ENCODE assay signal across 20 cellular contexts in the genomic region with DNA sequence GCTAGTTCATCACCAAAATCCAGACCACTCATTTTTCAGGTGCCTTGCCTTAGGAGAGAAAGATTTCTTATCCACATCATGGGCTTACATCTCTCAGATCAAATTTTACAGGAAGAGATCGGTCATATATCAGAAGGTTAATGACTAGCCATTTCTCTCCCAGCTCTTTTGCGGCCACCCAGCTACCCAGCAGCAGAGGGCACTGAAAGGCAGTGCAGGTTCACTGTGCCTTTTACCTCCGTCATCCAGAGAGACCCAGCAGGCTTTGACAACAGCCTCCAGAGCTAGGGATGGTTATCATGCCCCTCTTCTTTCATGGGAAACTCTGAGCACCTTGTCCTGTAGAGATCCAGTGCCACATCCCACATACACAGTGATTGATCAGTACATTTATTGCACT.
DNase-seq lines count a peak whose midpoint lies in the region; TF ChIP-seq lines count a peak whose summit lies in the region.
"Had no signal": no experiment of that assay in that cellular context is flagged by ENCODE, and none has a peak within 500 bp of the region (broad histone marks: within the 10 kb centered on the region; RNA-seq: fewer than 3 reads in every experiment).

No MANE protein-coding gene starts in this region.

- no peak overlapping the region for H3K9ac ChIP-seq in neural progenitor cell

- peak; percentile 36 for TF ChIP-seq CTCF in GM12873 (IDR thresholded peaks at IDR 0.05; ENCODE audit: insufficient read depth, low read depth, low read length, missing control alignments)
- peak; percentile 11 for TF ChIP-seq CTCF in brain microvascular endothelial cell (IDR thresholded peaks at IDR 0.05; ENCODE audit: low read depth, low read length, missing control alignments)
- peak; percentile 7 for TF ChIP-seq CTCF in neural progenitor cell (IDR thresholded peaks at IDR 0.05)
- TF ChIP-seq CTCF in Peyer's patch (IDR thresholded peaks at IDR 0.05): no peak
- no peak for TF ChIP-seq CTCF in left ventricle myocardium inferior (IDR thresholded peaks at IDR 0.05; ENCODE audit: borderline replicate concordance)

- no peak overlapping the region for H3K27ac ChIP-seq in brain microvascular endothelial cell
- no peak overlapping the region for H3K27ac ChIP-seq in neural progenitor cell
- H3K27ac ChIP-seq in Peyer's patch: no peak overlapping the region
- H3K27ac ChIP-seq in left ventricle myocardium inferior (replicated peaks): no peak overlapping the region
- H3K27ac ChIP-seq: SK-N-MC had no signal

- no peaks in the 10 kb centered on the region for H3F3A ChIP-seq in neural progenitor cell (ENCODE audit: low read depth)

- DNase-seq in OCI-M1 (lab: John Stamatoyannopoulos, UW) (peak; percentile 8), brain microvascular endothelial cell (no peak), neural progenitor cell (ENCODE audit: low spot score) (no peak), Peyer's patch (no peak), T-helper 1 cell (no peak), left ventricle myocardium inferior (no peak)
- DNase-seq: CD4-positive, CD25-positive, alpha-beta regulatory T cell; DMS79 treated with DMSO at 0.1 percent for 48 hours; H7; HFFc6; MG63; NCI-H1436; NCI-H187 treated with DMSO at 0.1 percent for 48 hours; NCI-H2227 treated with DMSO at 0.1 percent for 48 hours; NCI-H510A; NCI-H748 treated with DMSO at 0.1 percent for 48 hours; Right ventricle myocardium superior had no signal

- no peaks in the 10 kb centered on the region for H3K9me3 Mint-ChIP-seq in neural progenitor cell
- H3K9me3 Mint-ChIP-seq: CD4-positive, CD25-positive, alpha-beta regulatory T cell; HFFc6 had no signal

- H3K36me3 ChIP-seq in brain microvascular endothelial cell (replicated peaks) (no peaks in the 10 kb centered on the region), neural progenitor cell (no peaks in the 10 kb centered on the region), Peyer's patch (no peaks in the 10 kb centered on the region), left ventricle myocardium inferior (no peaks in the 10 kb centered on the region)
- H3K36me3 ChIP-seq: MG63 had no signal

- H3K4me2 ChIP-seq in neural progenitor cell: no peak overlapping the region

- no peaks in the 10 kb centered on the region for H3K27me3 ChIP-seq in brain microvascular endothelial cell (replicated peaks)
- no peaks in the 10 kb centered on the region for H3K27me3 ChIP-seq in neural progenitor cell
- H3K27me3 ChIP-seq in Peyer's patch: no peaks in the 10 kb centered on the region
- H3K27me3 ChIP-seq in left ventricle myocardium inferior (ENCODE audit: low read depth): no peaks in the 10 kb centered on the region
- H3K27me3 ChIP-seq: MG63 had no signal

- no peaks in the 10 kb centered on the region for H3K79me2 ChIP-seq in neural progenitor cell (ENCODE audit: low read depth)

- no peak overlapping the region for H3K4me3 Mint-ChIP-seq in neural progenitor cell
- H3K4me3 Mint-ChIP-seq: CD4-positive, CD25-positive, alpha-beta regulatory T cell; HFFc6 had no signal

- H3K27ac Mint-ChIP-seq in neural progenitor cell: no peak overlapping the region
- H3K27ac Mint-ChIP-seq: CD4-positive, CD25-positive, alpha-beta regulatory T cell; HFFc6 had no signal

- H3K36me3 Mint-ChIP-seq in neural progenitor cell: no peaks in the 10 kb centered on the region
- H3K36me3 Mint-ChIP-seq: CD4-positive, CD25-positive, alpha-beta regulatory T cell had no signal

- intact Hi-C loops in left ventricle myocardium inferior (cut with micrococcal nuclease): no loop called here

- H3K9me3 ChIP-seq in neural progenitor cell (ENCODE audit: low read depth) (no peaks in the 10 kb centered on the region), Peyer's patch (no peaks in the 10 kb centered on the region), left ventricle myocardium inferior (replicated peaks) (no peaks in the 10 kb centered on the region)
- H3K9me3 ChIP-seq: MG63 had no signal

- H2AFZ ChIP-seq in neural progenitor cell (replicated peaks): no peak overlapping the region

- no peak for TF ChIP-seq POLR2A in Peyer's patch (IDR thresholded peaks at IDR 0.05)

- in situ Hi-C loops in brain microvascular endothelial cell (cut with HindIII; ENCODE audit: low pct_ligation_motif_present, low sequenced_read_pairs): no loop called here

- H3K4me1 Mint-ChIP-seq in neural progenitor cell: no peaks in the 10 kb centered on the region
- H3K4me1 Mint-ChIP-seq: CD4-positive, CD25-positive, alpha-beta regulatory T cell had no signal

- H3K27me3 Mint-ChIP-seq in neural progenitor cell (ENCODE audit: insufficient read depth, low read depth): no peaks in the 10 kb centered on the region
- H3K27me3 Mint-ChIP-seq: CD4-positive, CD25-positive, alpha-beta regulatory T cell had no signal

- H3K4me1 ChIP-seq in neural progenitor cell (no peaks in the 10 kb centered on the region), Peyer's patch (no peaks in the 10 kb centered on the region), left ventricle myocardium inferior (no peaks in the 10 kb centered on the region)

- H3K4me3 ChIP-seq in brain microvascular endothelial cell (ENCODE audit: low read depth, low read length) (no peak overlapping the region), neural progenitor cell (no peak overlapping the region), Peyer's patch (no peak overlapping the region), left ventricle myocardium inferior (no peak overlapping the region)
- H3K4me3 ChIP-seq: K562, MG63, SK-N-MC had no signal

- no peaks in the 10 kb centered on the region for H4K20me1 ChIP-seq in neural progenitor cell (ENCODE audit: low read depth)

Comparison
In these comparisons a context has a peak if more than half of its experiments do, and no peak if none do; other contexts are left out.
1. CTCF ChIP-seq: peak in GM12873 (single experiment), brain microvascular endothelial cell (single experiment) and neural progenitor cell (single experiment); none in Peyer's patch (0 of 6) and left ventricle myocardium inferior (single experiment).